In genomic region chr11:126573325-126574076, GRCh38 we compare ENCODE assay signal across 12 cellular contexts.
DNase-seq lines count a peak whose midpoint lies in the region; ATAC-seq and TF ChIP-seq lines count a peak whose summit lies in the region.
"Had no signal": no experiment of that assay in that cellular context is flagged by ENCODE, and none has a peak within 500 bp of the region (broad histone marks: within the 10 kb centered on the region; RNA-seq: fewer than 3 reads in every experiment).

No MANE protein-coding gene starts in this region.

- H3K9me3 Mint-ChIP-seq in brain (peaks cover 0 to 3% (median 0%) of the 10 kb centered on the region in 5 experiments), progenitor cell of endocrine pancreas (ENCODE audit: low read depth) (no peaks in the 10 kb centered on the region), CD14-positive monocyte (peaks cover 0 to 2% (median 0%) of the 10 kb centered on the region in 7 donors)
- H3K9me3 Mint-ChIP-seq: activated naive CD4-positive, alpha-beta T cell treated with anti-CD3 and anti-CD28 coated beads, Interleukin-2, amount 50 U/mL, for 24 hours had no signal

- no peak for ATAC-seq in HG02571 (IDR thresholded peaks at IDR 0.05; ENCODE audit: unreplicated experiment)
- ATAC-seq: left colon had no signal

- H3K36me3 Mint-ChIP-seq in brain (no peaks in the 10 kb centered on the region), progenitor cell of endocrine pancreas (ENCODE audit: insufficient read depth) (no peaks in the 10 kb centered on the region), CD14-positive monocyte (no peaks in the 10 kb centered on the region)
- H3K36me3 Mint-ChIP-seq: activated naive CD4-positive, alpha-beta T cell treated with anti-CD3 and anti-CD28 coated beads, Interleukin-2, amount 50 U/mL, for 24 hours had no signal

- intact Hi-C loops in CD14-positive monocyte (cut with micrococcal nuclease) = no loop called here

- TF ChIP-seq CTCF in brain (conservative IDR thresholded peaks at IDR 0.05) (peak; percentile 20 to 50), progenitor cell of endocrine pancreas (IDR thresholded peaks at IDR 0.05; ENCODE audit: unreplicated experiment) (peak; percentile 44), CD14-positive monocyte (IDR thresholded peaks at IDR 0.05) (no peak)

- H3K4me3 Mint-ChIP-seq in brain = no peak overlapping the region
- no peak overlapping the region for H3K4me3 Mint-ChIP-seq in progenitor cell of endocrine pancreas (ENCODE audit: low read depth)
- H3K4me3 Mint-ChIP-seq in CD14-positive monocyte = no peak overlapping the region
- H3K4me3 Mint-ChIP-seq: activated naive CD4-positive, alpha-beta T cell treated with anti-CD3 and anti-CD28 coated beads, Interleukin-2, amount 50 U/mL, for 24 hours had no signal

- peak overlapping the region in 2 of 5 experiments; percentile 32 to 81 for H3K27ac Mint-ChIP-seq in brain
- H3K27ac Mint-ChIP-seq in progenitor cell of endocrine pancreas = no peak overlapping the region
- H3K27ac Mint-ChIP-seq in CD14-positive monocyte = no peak overlapping the region
- H3K27ac Mint-ChIP-seq: activated naive CD4-positive, alpha-beta T cell treated with anti-CD3 and anti-CD28 coated beads, Interleukin-2, amount 50 U/mL, for 24 hours had no signal

- H3K27me3 Mint-ChIP-seq in brain (peaks cover 10% of the 10 kb centered on the region), progenitor cell of endocrine pancreas (peaks cover 77% of the 10 kb centered on the region), CD14-positive monocyte (ENCODE audit: low read depth in 3 of 3) (peaks cover 5 to 7% (median 7%) of the 10 kb centered on the region in 3 donors)

- DNase-seq in DMS79 treated with DMSO at 0.1 percent for 48 hours (lab: John Stamatoyannopoulos, UW) = peak; percentile 48
- no peak for DNase-seq in DMS79 (lab: John Stamatoyannopoulos, UW)
- DNase-seq in NCI-H2227 (lab: John Stamatoyannopoulos, UW; ENCODE audit: unreplicated experiment) = peak; percentile 61
- DNase-seq in progenitor cell of endocrine pancreas (ENCODE audit: low spot score, unreplicated experiment) = no peak
- no peak for DNase-seq in activated CD4-positive, CD25-positive, alpha-beta regulatory T cell (lab: John Stamatoyannopoulos, UW)
- no peak for DNase-seq in CD14-positive monocyte (ENCODE audit: low spot score)
- DNase-seq: 8988T, DMS53, left colon had no signal

- H3K4me1 Mint-ChIP-seq in brain (peaks cover 27% of the 10 kb centered on the region), progenitor cell of endocrine pancreas (ENCODE audit: low read depth) (no peaks in the 10 kb centered on the region), CD14-positive monocyte (no peaks in the 10 kb centered on the region)
- H3K4me1 Mint-ChIP-seq: activated naive CD4-positive, alpha-beta T cell treated with anti-CD3 and anti-CD28 coated beads, Interleukin-2, amount 50 U/mL, for 24 hours had no signal

Comparison
In these comparisons a context has a peak if more than half of its experiments do, and no peak if none do; other contexts are left out.
1. DNase-seq: peak in DMS79 treated with DMSO at 0.1 percent for 48 hours (single experiment) and NCI-H2227 (single experiment); none in DMS79 (single experiment), progenitor cell of endocrine pancreas (single experiment), activated CD4-positive, CD25-positive, alpha-beta regulatory T cell (0 of 4) and CD14-positive monocyte (single experiment).